Comparison of ENCODE assay signal across 8 cellular contexts in genomic region chr5:180353226-180353962, GRCh38. TPM values are rescaled to one million over a fixed set of nuclear protein-coding genes. Genes with fewer than 3 reads are reported as not detected.
DNase-seq lines count a peak whose midpoint lies in the region; ATAC-seq and TF ChIP-seq lines count a peak whose summit lies in the region.

TSS of gene GFPT2 (minus strand) at chr5:180353336. CDS start at chr5:180353217, 119 bp downstream.

- ATAC-seq in CD4-positive, alpha-beta T cell (ENCODE audit: poor library complexity): peak; percentile 82
- ATAC-seq in GM21528 (IDR thresholded peaks at IDR 0.05; ENCODE audit: low FRiP score, unreplicated experiment) (peak; percentile 74), gastrocnemius medialis (peak; percentile 72 to 76)

- peak; percentile 48 to 79 (median 64) for DNase-seq in CD4-positive, alpha-beta T cell
- DNase-seq in LHCN-M2 (ENCODE audit: low read depth) (peak; percentile 75), brain microvascular endothelial cell (peak; percentile 53), gastrocnemius medialis (peak; percentile 49 to 58), KG1 (lab: John Stamatoyannopoulos, UW) (no peak)

- H3K27ac Mint-ChIP-seq in CD4-positive, alpha-beta T cell: no peak within 1 kb of the TSS

- TF ChIP-seq POLR2A in gastrocnemius medialis (IDR thresholded peaks at IDR 0.05): peak; percentile 19 to 67

- peaks cover 45% of the 10 kb centered on the region for H3K27me3 ChIP-seq in CD4-positive, alpha-beta T cell (ENCODE audit: control insufficient read depth, insufficient read depth, low read length)
- H3K27me3 ChIP-seq in brain microvascular endothelial cell (replicated peaks) (no peaks in the 10 kb centered on the region), iPS-15b (ENCODE audit: control insufficient read depth, insufficient read depth, low read length) (peaks cover 16% of the 10 kb centered on the region), gastrocnemius medialis (peaks cover 32 to 39% (median 37%) of the 10 kb centered on the region in 3 donors)

- H3K9me3 Mint-ChIP-seq in CD4-positive, alpha-beta T cell: no peaks in the 10 kb centered on the region

- intact Hi-C loops in CD4-positive, alpha-beta T cell (cut with DNase I, micrococcal nuclease): loop anchor here in 1 of 2 experiments (2.0 kb wide), 1 partner anchor 61 kb away; the partner anchor contains the start of gene MAPK9
- intact Hi-C loops in gastrocnemius medialis (cut with DNase I; ENCODE audit: low total_unique reads): loop anchor here (2.0 kb wide), 1 partner anchor 61 kb away; the partner anchor contains the start of gene MAPK9

- H3K4me3 ChIP-seq in brain microvascular endothelial cell (ENCODE audit: low read depth, low read length) (peak within 1 kb of the TSS; percentile 81), iPS-15b (ENCODE audit: low read depth, low read length) (peak within 1 kb of the TSS; percentile 78), gastrocnemius medialis (peak within 1 kb of the TSS; percentile 56 to 73 (median 66))

- in situ Hi-C loops in brain microvascular endothelial cell (cut with HindIII; ENCODE audit: low pct_ligation_motif_present, low sequenced_read_pairs) (no loop called here), gastrocnemius medialis (cut with MboI; ENCODE audit: low sequenced_read_pairs in 4 of 4) (no loop called here)

- no peaks in the 10 kb centered on the region for H3K9me3 ChIP-seq in CD4-positive, alpha-beta T cell (ENCODE audit: control insufficient read depth, low read length)
- H3K9me3 ChIP-seq in iPS-15b (ENCODE audit: control insufficient read depth, insufficient read depth, low read length) (no peaks in the 10 kb centered on the region), gastrocnemius medialis (no peaks in the 10 kb centered on the region)

- peak within 1 kb of the TSS; percentile 76 for H3K9ac ChIP-seq in iPS-15b (ENCODE audit: low read depth, low read length)

- H3K4me1 Mint-ChIP-seq in CD4-positive, alpha-beta T cell (ENCODE audit: low read depth): peaks cover 7% of the 10 kb centered on the region

- no peak for TF ChIP-seq CTCF in CD4-positive, alpha-beta T cell (IDR thresholded peaks at IDR 0.05)
- no peak for TF ChIP-seq CTCF in VCaP (conservative IDR thresholded peaks at IDR 0.05)
- TF ChIP-seq CTCF in brain microvascular endothelial cell (IDR thresholded peaks at IDR 0.05; ENCODE audit: low read depth, low read length, missing control alignments): no peak
- TF ChIP-seq CTCF in gastrocnemius medialis (IDR thresholded peaks at IDR 0.05 in 4 of 5, conservative IDR thresholded peaks at IDR 0.05 in 1 of 5): no peak

- H3K36me3 Mint-ChIP-seq in CD4-positive, alpha-beta T cell (ENCODE audit: low read depth): no peaks in the 10 kb centered on the region

- H3K36me3 ChIP-seq in brain microvascular endothelial cell (replicated peaks) (no peaks in the 10 kb centered on the region), iPS-15b (ENCODE audit: control insufficient read depth, insufficient read depth, low read length) (peaks cover 11% of the 10 kb centered on the region), gastrocnemius medialis (no peaks in the 10 kb centered on the region)

- H3K27me3 Mint-ChIP-seq in CD4-positive, alpha-beta T cell: peaks cover 63% of the 10 kb centered on the region

- H3K4me1 ChIP-seq in iPS-15b (ENCODE audit: control insufficient read depth, insufficient read depth, low read length): peaks cover 18% of the 10 kb centered on the region
- peaks cover 5 to 9% of the 10 kb centered on the region in 2 donors for H3K4me1 ChIP-seq in gastrocnemius medialis

- POLR2A ChIA-PET in CD4-positive, alpha-beta T cell (lab: Charles Lee): interaction anchor here (0.5 to 1.3 kb wide), 2 partner anchors 63 to 557 kb away, joined by 3 to 4 read pairs; no protein-coding TSS in a partner anchor

- H3K4me3 Mint-ChIP-seq in CD4-positive, alpha-beta T cell: peak within 1 kb of the TSS; percentile 87

- CTCF ChIA-PET in CD4-positive, alpha-beta T cell (lab: Charles Lee): interaction anchor here (0.9 kb wide), 1 partner anchor 25 kb away, joined by 4 read pairs; no protein-coding TSS in a partner anchor

- no peak within 1 kb of the TSS for H3K27ac ChIP-seq in CD4-positive, alpha-beta T cell (ENCODE audit: low read depth, low read length)
- H3K27ac ChIP-seq in VCaP (peak within 1 kb of the TSS; percentile 34; the same call in 1 of the 2 replicates), brain microvascular endothelial cell (no peak within 1 kb of the TSS), gastrocnemius medialis (peak within 1 kb of the TSS; percentile 42 to 71 (median 58))

RNA-seq across cellular contexts. Expression of gene GFPT2, which starts in this region (rescaled TPM):
- total RNA-seq in CD4-positive, alpha-beta T cell: 1 to 10 TPM; 1.1 to 1.5 TPM
- total RNA-seq in LHCN-M2 (2014; rRNA removed) (148 and 189 TPM in 2 replicates), gastrocnemius medialis (1 to 10 TPM; 2.1 to 5.5 (median 4.1) TPM)
- polyA plus RNA-seq in LHCN-M2 (2012): 47.1 TPM

Comparison
In these comparisons a context has a peak if more than half of its experiments do, and no peak if none do; other contexts are left out.
1. RNA of gene GFPT2 (total RNA-seq): 148 to 189 TPM in LHCN-M2; 2.1 to 5.5 TPM in gastrocnemius medialis and 1.1 to 1.5 TPM in CD4-positive, alpha-beta T cell; every median in the first group is over 10 times any median in the second.
2. H3K27ac ChIP-seq: peak in VCaP (single experiment) and gastrocnemius medialis (4 of 4); none in CD4-positive, alpha-beta T cell (single experiment) and brain microvascular endothelial cell (single experiment).
3. Peak in every context shown above with its lines, with median percentiles within 50 percentile points of each other: ATAC-seq and H3K4me3 ChIP-seq.